Comparison of ENCODE assay signal across 1 cellular context in the genomic region with DNA sequence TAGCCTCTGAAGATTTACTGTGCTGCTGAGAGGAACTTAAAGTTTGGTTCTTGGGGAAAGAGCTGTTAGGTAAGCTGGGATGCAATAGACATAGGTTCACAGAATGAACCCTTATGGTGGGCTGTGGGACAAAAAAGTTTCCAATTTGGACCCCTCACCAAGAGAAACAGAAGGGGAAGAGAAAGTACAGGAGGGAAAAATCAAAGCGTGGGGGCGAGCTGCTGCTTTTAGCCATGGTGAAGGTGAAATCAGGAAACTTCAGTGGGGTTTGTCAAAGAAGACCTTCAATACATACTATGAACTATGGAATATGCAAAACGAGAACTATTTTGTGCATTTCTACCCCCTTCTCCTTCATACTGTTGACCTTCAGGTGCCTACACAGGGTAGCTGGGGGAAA.
TF ChIP-seq lines count a peak whose summit lies in the region.

No MANE protein-coding gene starts in this region.

TF ChIP-seq in HepG2, 621 proteins besides CTCF, POLR2A, EP300 and RAD21 (continued from another document):
- TF ChIP-seq, protein P1, sequence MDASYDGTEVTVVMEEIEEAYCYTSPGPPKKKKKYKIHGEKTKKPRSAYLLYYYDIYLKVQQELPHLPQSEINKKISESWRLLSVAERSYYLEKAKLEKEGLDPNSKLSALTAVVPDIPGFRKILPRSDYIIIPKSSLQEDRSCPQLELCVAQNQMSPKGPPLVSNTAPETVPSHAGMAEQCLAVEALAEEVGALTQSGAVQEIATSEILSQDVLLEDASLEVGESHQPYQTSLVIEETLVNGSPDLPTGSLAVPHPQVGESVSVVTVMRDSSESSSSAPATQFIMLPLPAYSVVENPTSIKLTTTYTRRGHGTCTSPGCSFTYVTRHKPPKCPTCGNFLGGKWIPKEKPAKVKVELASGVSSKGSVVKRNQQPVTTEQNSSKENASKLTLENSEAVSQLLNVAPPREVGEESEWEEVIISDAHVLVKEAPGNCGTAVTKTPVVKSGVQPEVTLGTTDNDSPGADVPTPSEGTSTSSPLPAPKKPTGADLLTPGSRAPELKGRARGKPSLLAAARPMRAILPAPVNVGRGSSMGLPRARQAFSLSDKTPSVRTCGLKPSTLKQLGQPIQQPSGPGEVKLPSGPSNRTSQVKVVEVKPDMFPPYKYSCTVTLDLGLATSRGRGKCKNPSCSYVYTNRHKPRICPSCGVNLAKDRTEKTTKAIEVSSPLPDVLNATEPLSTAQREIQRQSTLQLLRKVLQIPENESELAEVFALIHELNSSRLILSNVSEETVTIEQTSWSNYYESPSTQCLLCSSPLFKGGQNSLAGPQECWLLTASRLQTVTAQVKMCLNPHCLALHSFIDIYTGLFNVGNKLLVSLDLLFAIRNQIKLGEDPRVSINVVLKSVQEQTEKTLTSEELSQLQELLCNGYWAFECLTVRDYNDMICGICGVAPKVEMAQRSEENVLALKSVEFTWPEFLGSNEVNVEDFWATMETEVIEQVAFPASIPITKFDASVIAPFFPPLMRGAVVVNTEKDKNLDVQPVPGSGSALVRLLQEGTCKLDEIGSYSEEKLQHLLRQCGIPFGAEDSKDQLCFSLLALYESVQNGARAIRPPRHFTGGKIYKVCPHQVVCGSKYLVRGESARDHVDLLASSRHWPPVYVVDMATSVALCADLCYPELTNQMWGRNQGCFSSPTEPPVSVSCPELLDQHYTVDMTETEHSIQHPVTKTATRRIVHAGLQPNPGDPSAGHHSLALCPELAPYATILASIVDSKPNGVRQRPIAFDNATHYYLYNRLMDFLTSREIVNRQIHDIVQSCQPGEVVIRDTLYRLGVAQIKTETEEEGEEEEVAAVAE (CRISPR knock-in tag; IDR thresholded peaks at IDR 0.05; ENCODE audit: borderline replicate concordance) = no peak
- TF ChIP-seq NR2F6 (IDR thresholded peaks at IDR 0.05) (no peak), NR2F6 (CRISPR knock-in tag; IDR thresholded peaks at IDR 0.05) (no peak), YEATS2 (CRISPR knock-in tag; IDR thresholded peaks at IDR 0.05; ENCODE audit: borderline replicate concordance) (no peak), SMARCE1 (IDR thresholded peaks at IDR 0.05; ENCODE audit: borderline replicate concordance) (no peak), ZNF441 (CRISPR knock-in tag; IDR thresholded peaks at IDR 0.05; ENCODE audit: borderline replicate concordance) (no peak), ZIK1 (CRISPR knock-in tag; IDR thresholded peaks at IDR 0.05; ENCODE audit: borderline replicate concordance, low read depth) (no peak), HOXD1 (CRISPR knock-in tag; IDR thresholded peaks at IDR 0.05) (no peak), KMT2A (CRISPR knock-in tag; IDR thresholded peaks at IDR 0.05) (no peak), ZFYVE20 (CRISPR knock-in tag; IDR thresholded peaks at IDR 0.05; ENCODE audit: borderline replicate concordance, low read depth) (no peak)
- TF ChIP-seq, protein P2, sequence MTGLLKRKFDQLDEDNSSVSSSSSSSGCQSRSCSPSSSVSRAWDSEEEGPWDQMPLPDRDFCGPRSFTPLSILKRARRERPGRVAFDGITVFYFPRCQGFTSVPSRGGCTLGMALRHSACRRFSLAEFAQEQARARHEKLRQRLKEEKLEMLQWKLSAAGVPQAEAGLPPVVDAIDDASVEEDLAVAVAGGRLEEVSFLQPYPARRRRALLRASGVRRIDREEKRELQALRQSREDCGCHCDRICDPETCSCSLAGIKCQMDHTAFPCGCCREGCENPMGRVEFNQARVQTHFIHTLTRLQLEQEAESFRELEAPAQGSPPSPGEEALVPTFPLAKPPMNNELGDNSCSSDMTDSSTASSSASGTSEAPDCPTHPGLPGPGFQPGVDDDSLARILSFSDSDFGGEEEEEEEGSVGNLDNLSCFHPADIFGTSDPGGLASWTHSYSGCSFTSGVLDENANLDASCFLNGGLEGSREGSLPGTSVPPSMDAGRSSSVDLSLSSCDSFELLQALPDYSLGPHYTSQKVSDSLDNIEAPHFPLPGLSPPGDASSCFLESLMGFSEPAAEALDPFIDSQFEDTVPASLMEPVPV (CRISPR knock-in tag; IDR thresholded peaks at IDR 0.05) = no peak
- TF ChIP-seq, protein P3, sequence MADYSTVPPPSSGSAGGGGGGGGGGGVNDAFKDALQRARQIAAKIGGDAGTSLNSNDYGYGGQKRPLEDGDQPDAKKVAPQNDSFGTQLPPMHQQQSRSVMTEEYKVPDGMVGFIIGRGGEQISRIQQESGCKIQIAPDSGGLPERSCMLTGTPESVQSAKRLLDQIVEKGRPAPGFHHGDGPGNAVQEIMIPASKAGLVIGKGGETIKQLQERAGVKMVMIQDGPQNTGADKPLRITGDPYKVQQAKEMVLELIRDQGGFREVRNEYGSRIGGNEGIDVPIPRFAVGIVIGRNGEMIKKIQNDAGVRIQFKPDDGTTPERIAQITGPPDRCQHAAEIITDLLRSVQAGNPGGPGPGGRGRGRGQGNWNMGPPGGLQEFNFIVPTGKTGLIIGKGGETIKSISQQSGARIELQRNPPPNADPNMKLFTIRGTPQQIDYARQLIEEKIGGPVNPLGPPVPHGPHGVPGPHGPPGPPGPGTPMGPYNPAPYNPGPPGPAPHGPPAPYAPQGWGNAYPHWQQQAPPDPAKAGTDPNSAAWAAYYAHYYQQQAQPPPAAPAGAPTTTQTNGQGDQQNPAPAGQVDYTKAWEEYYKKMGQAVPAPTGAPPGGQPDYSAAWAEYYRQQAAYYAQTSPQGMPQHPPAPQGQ (CRISPR knock-in tag; IDR thresholded peaks at IDR 0.05; ENCODE audit: borderline replicate concordance) = no peak
- TF ChIP-seq, protein P4, sequence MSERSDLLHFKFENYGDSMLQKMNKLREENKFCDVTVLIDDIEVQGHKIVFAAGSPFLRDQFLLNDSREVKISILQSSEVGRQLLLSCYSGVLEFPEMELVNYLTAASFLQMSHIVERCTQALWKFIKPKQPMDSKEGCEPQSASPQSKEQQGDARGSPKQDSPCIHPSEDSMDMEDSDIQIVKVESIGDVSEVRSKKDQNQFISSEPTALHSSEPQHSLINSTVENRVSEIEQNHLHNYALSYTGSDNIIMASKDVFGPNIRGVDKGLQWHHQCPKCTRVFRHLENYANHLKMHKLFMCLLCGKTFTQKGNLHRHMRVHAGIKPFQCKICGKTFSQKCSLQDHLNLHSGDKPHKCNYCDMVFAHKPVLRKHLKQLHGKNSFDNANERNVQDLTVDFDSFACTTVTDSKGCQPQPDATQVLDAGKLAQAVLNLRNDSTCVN (CRISPR knock-in tag; IDR thresholded peaks at IDR 0.05; ENCODE audit: borderline replicate concordance) = no peak
